1 cellular context compared by ENCODE assay signal in genomic region chr17:80319999-80320344, GRCh38.
A peak's percentile ranks its signal among the peaks of the same experiment; 100 is the strongest.
TF ChIP-seq lines count a peak whose summit lies in the region.

No MANE protein-coding gene starts in this region.

TF ChIP-seq in A549, 52 proteins besides CTCF, POLR2A, EP300 and RAD21:
- TF ChIP-seq POLR2AphosphoS2 (conservative IDR thresholded peaks at IDR 0.05; ENCODE audit: low read length): no peak
- TF ChIP-seq ZSCAN20 (CRISPR knock-in tag; IDR thresholded peaks at IDR 0.05): no peak
- peak; percentile 26 for TF ChIP-seq MAFK (IDR thresholded peaks at IDR 0.05; ENCODE audit: partially characterized antibody)
- peak; percentile 41 for TF ChIP-seq NFE2L2 (conservative IDR thresholded peaks at IDR 0.05; ENCODE audit: low read length)
